In the genomic region with DNA sequence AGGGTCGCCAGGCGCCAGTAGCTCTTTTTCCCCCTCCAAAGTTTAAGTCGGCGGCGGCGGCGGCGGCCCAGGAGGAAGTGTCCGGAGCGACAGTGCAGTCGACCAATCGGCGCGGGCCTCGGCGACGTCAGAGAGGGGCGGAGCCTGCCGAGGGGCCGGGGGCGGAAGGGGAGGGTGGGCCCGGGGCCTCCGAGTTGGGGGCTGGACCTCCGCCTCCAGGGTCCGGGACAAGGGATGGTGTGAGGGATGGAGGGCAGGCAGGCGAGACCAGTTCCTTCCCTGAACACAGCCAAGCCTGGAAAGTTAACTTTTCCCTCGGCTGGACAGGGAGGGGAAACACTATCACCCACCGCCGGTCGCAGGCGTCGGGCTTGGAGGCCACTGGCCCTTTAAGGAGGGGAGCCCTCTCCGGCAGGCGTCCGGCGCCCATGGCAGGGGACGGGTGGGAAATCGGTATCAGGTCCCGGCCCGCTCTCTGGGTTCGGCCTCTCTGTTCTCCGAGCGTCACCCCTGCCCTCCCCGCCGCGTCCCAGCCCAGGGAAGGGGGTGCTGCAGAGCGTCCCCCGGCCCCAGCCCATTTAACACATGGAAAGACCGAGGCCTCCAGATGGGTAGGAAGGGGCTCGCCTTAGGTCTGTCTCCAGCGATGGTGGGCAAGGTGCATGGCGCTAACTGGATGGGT, we compare ENCODE assay signal across 1 cellular context.
TF ChIP-seq lines count a peak whose summit lies in the region.

PRKD2 (minus strand) TSS at position 81 of the 682 bp plus-strand sequence. CDS start 744 bp downstream, outside the sequence.

TF ChIP-seq in HCT116, 20 proteins besides CTCF, POLR2A, EP300 and RAD21 (continued from another document):
- TF ChIP-seq, protein P1, sequence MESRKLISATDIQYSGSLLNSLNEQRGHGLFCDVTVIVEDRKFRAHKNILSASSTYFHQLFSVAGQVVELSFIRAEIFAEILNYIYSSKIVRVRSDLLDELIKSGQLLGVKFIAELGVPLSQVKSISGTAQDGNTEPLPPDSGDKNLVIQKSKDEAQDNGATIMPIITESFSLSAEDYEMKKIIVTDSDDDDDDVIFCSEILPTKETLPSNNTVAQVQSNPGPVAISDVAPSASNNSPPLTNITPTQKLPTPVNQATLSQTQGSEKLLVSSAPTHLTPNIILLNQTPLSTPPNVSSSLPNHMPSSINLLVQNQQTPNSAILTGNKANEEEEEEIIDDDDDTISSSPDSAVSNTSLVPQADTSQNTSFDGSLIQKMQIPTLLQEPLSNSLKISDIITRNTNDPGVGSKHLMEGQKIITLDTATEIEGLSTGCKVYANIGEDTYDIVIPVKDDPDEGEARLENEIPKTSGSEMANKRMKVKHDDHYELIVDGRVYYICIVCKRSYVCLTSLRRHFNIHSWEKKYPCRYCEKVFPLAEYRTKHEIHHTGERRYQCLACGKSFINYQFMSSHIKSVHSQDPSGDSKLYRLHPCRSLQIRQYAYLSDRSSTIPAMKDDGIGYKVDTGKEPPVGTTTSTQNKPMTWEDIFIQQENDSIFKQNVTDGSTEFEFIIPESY (IDR thresholded peaks at IDR 0.05; ENCODE audit: extremely low read depth, insufficient replicate concordance, low read length), result no peak
- TF ChIP-seq ELF1 (IDR thresholded peaks at IDR 0.05; ENCODE audit: borderline replicate concordance, low read depth), result no peak
TF ChIP-seq in HCT116: peak in this region for 3.
